Comparison of ENCODE assay signal across 14 cellular contexts in the genomic region with DNA sequence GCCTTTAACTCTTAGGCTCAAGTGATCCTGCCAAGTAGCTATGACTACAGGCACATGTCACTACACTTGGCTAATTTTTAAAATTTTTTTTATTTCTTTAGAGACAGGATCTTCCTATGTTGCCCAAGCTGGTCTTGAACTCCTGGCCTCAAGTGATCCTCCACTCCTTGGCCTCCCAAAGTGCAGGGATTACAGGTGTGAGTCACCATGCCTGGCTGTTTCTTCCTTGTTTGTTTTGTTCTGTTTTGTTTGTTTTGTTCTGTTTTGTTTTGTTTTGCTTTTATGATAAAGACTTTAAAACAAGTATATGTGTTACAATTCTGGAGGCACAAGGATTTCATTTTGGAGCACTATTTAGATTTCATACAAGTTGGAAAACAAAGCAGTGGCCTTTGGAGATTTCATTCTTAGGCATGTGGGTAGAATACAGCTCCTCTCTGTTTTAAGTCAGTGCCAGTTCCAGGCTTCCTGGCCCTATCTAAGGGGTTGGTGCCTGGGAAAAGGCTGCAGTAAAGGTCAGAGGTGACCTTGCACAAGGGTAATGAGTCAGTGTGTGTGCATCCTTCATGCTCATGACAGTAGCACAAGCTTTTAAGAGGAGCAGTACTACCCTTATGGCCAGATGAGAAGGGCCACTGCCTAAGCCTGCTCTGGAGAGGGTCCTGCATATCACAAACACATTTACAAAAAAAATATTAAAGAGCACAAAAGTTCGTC. TPM values are rescaled to one million over a fixed set of nuclear protein-coding genes. Genes with fewer than 3 reads are reported as not detected.
DNase-seq lines count a peak whose midpoint lies in the region; ATAC-seq, FAIRE-seq and TF ChIP-seq lines count a peak whose summit lies in the region.
"Had no signal": no experiment of that assay in that cellular context is flagged by ENCODE, and none has a peak within 500 bp of the region (broad histone marks: within the 10 kb centered on the region; RNA-seq: fewer than 3 reads in every experiment).

No MANE protein-coding gene starts in this region.

- intact Hi-C loops in PC-3 (cut with micrococcal nuclease) = no loop called here
- intact Hi-C loops in endothelial cell of umbilical vein (cut with micrococcal nuclease) = loop anchor here (1.0 kb wide), 1 partner anchor 11 kb away; no protein-coding TSS in a partner anchor

- no CpG with 5 or more reads among the region's 1 CpG for WGBS in neuronal stem cell (ENCODE audit: extremely low coverage in 2 of 2, insufficient read length in 2 of 2, insufficient replicate concordance in 1 of 2), 2 donors

- H3K79me2 ChIP-seq in PC-3 (ENCODE audit: low read length) = no peaks in the 10 kb centered on the region
- no peaks in the 10 kb centered on the region for H3K79me2 ChIP-seq in endothelial cell of umbilical vein (ENCODE audit: control insufficient read depth, insufficient read depth, low read length)

- peak; percentile 99 for FAIRE-seq in H54 (lab: Jason Lieb, UNC)
- no peak for FAIRE-seq in endothelial cell of umbilical vein (lab: Jason Lieb, UNC)
- FAIRE-seq: colon had no signal

- no peak overlapping the region for H3K4me2 ChIP-seq in PC-3 (ENCODE audit: low read length)
- H3K4me2 ChIP-seq in endothelial cell of umbilical vein (ENCODE audit: insufficient read depth, low read length) = no peak overlapping the region
- H3K4me2 ChIP-seq in neuronal stem cell (ENCODE audit: insufficient read depth, low read length, poor library complexity, severe bottlenecking) = no peak overlapping the region

- H3K14ac ChIP-seq in neuronal stem cell (ENCODE audit: low read length) = no peak overlapping the region

- no peaks in the 10 kb centered on the region for H3K36me3 ChIP-seq in PC-3 (ENCODE audit: low read depth, low read length)
- H3K36me3 ChIP-seq in endothelial cell of umbilical vein (ENCODE audit: control insufficient read depth in 2 of 2, extremely low read depth in 1 of 2, insufficient read depth in 2 of 2, low read length in 2 of 2) = no peaks in the 10 kb centered on the region
- no peaks in the 10 kb centered on the region for H3K36me3 ChIP-seq in neuronal stem cell (replicated peaks in 1 of 2; ENCODE audit: control insufficient read depth in 2 of 2, insufficient read depth in 2 of 2, low read length in 2 of 2)
- H3K36me3 ChIP-seq: thyroid gland had no signal

- peak overlapping the region; percentile 3 for H3K18ac ChIP-seq in neuronal stem cell (ENCODE audit: low read length)

- H4K91ac ChIP-seq in neuronal stem cell (ENCODE audit: low read depth, low read length, poor library complexity) = no peak overlapping the region

- H3K9me3 ChIP-seq in PC-3 (ENCODE audit: low read length) (no peaks in the 10 kb centered on the region), endothelial cell of umbilical vein (replicated peaks; ENCODE audit: control insufficient read depth, insufficient read depth, low read length) (no peaks in the 10 kb centered on the region), neuronal stem cell (replicated peaks in 1 of 2; ENCODE audit: control insufficient read depth in 2 of 2, insufficient read depth in 1 of 2, low read depth in 1 of 2, low read length in 2 of 2) (peaks cover 3 to 4% of the 10 kb centered on the region in 2 donors)
- H3K9me3 ChIP-seq: thyroid gland had no signal

- no peak overlapping the region for H3K23ac ChIP-seq in neuronal stem cell (ENCODE audit: low read depth, low read length, poor library complexity)

- dilution Hi-C loops in endothelial cell of umbilical vein (cut with MboI; ENCODE audit: extremely low pct_ligation_motif_present, low sequenced_read_pairs) = no loop called here

- peak; percentile 40 for ATAC-seq in PC-3
- no peak for ATAC-seq in GM21528 (IDR thresholded peaks at IDR 0.05; ENCODE audit: low FRiP score, unreplicated experiment)
- ATAC-seq: CD8-positive, alpha-beta T cell; natural killer cell treated with Interleukin-12 subunit alpha and Interleukin-12 subunit beta and Interleukin-15 and Interleukin-18, amount 100 ng/mL, for 72 hours had no signal

- H4K20me1 ChIP-seq in PC-3 (ENCODE audit: low read length) (no peaks in the 10 kb centered on the region), endothelial cell of umbilical vein (replicated peaks; ENCODE audit: control insufficient read depth, extremely low read depth, insufficient read depth, low read length) (no peaks in the 10 kb centered on the region)

- no peaks in the 10 kb centered on the region for H3K9me2 ChIP-seq in PC-3 (replicated peaks; ENCODE audit: low read length)

- H2AFZ ChIP-seq in PC-3 (ENCODE audit: low read length) (no peak overlapping the region), endothelial cell of umbilical vein (ENCODE audit: low read depth, low read length) (no peak overlapping the region), neuronal stem cell (ENCODE audit: low read length) (peak overlapping the region; percentile 5)

- H3K9ac ChIP-seq in PC-3 (ENCODE audit: low read length) (no peak overlapping the region), endothelial cell of umbilical vein (replicated peaks; ENCODE audit: extremely low read depth, insufficient read depth, low read length) (no peak overlapping the region), neuronal stem cell (ENCODE audit: low read depth, low read length, poor library complexity) (no peak overlapping the region)

- no peaks in the 10 kb centered on the region for H3F3A ChIP-seq in PC-3 (ENCODE audit: low read length, unreplicated experiment)

- no peak overlapping the region for H2BK12ac ChIP-seq in neuronal stem cell (ENCODE audit: low read length)

- BruUV-seq in PC-3 (replicated peaks; lab: Mats Ljungman, UMichigan) (no TSS peak), endothelial cell of umbilical vein (replicated peaks; lab: Mats Ljungman, UMichigan) (no TSS peak)

- POLR2A ChIA-PET in PC-3 (lab: Charles Lee; ENCODE audit: unreplicated experiment) (no interaction called here), endothelial cell of umbilical vein (lab: Charles Lee) (no interaction called here)

- no peak overlapping the region for H3K27ac ChIP-seq in PC-3 (ENCODE audit: low read length)
- no peak overlapping the region for H3K27ac ChIP-seq in endothelial cell of umbilical vein (ENCODE audit: insufficient read depth, low read depth, low read length)
- H3K27ac ChIP-seq in neuronal stem cell (replicated peaks; ENCODE audit: low read length) = peak overlapping the region; percentile 14
- H3K27ac ChIP-seq: thyroid gland had no signal

- H2AK5ac ChIP-seq in neuronal stem cell (ENCODE audit: low read depth, low read length) = no peak overlapping the region

- TF ChIP-seq POLR2A in H54 (IDR thresholded peaks at IDR 0.05; ENCODE audit: low read depth, low read length) (no peak), endothelial cell of umbilical vein (IDR thresholded peaks at IDR 0.05; ENCODE audit: low read depth, low read length) (no peak)

- no peaks in the 10 kb centered on the region for H3K79me1 ChIP-seq in neuronal stem cell (ENCODE audit: low read depth, low read length)

- H3K4me3 ChIP-seq in PC-3 (ENCODE audit: low read length) = no peak overlapping the region
- H3K4me3 ChIP-seq in endothelial cell of umbilical vein (replicated peaks in 1 of 3; ENCODE audit: insufficient read depth in 1 of 3, low read depth in 1 of 3, low read length in 3 of 3) = no peak overlapping the region
- no peak overlapping the region for H3K4me3 ChIP-seq in neuronal stem cell (ENCODE audit: low read length in 2 of 2)
- H3K4me3 ChIP-seq: thyroid gland had no signal

- H3K4ac ChIP-seq in neuronal stem cell (ENCODE audit: low read length) = no peak overlapping the region

- CTCF ChIA-PET in PC-3 (lab: Charles Lee) = no interaction called here
- CTCF ChIA-PET in endothelial cell of umbilical vein (lab: Charles Lee) = interaction anchor here (1.2 kb wide), 2 partner anchors 17 to 22 kb away, joined by 4 to 8 read pairs; partner anchors contain the start of gene FGFBP3

- no peak overlapping the region for H2BK15ac ChIP-seq in neuronal stem cell (ENCODE audit: low read length)

- no peak overlapping the region for H2BK120ac ChIP-seq in neuronal stem cell (ENCODE audit: low read depth, low read length)

- H3K27me3 ChIP-seq in PC-3 (ENCODE audit: low read length) (no peaks in the 10 kb centered on the region), endothelial cell of umbilical vein (ENCODE audit: control insufficient read depth in 2 of 2, insufficient read depth in 2 of 2, low read length in 2 of 2) (no peaks in the 10 kb centered on the region), neuronal stem cell (ENCODE audit: control insufficient read depth in 3 of 3, insufficient read depth in 3 of 3, low read depth in 1 of 3, low read length in 3 of 3) (no peaks in the 10 kb centered on the region)
- H3K27me3 ChIP-seq: thyroid gland had no signal

- H3K4me1 ChIP-seq in PC-3 (ENCODE audit: insufficient read depth, low read length) = no peaks in the 10 kb centered on the region
- peaks cover 19% of the 10 kb centered on the region for H3K4me1 ChIP-seq in endothelial cell of umbilical vein (ENCODE audit: control insufficient read depth, extremely low read depth, insufficient read depth, low read length)
- H3K4me1 ChIP-seq in neuronal stem cell (ENCODE audit: control insufficient read depth in 2 of 2, insufficient read depth in 1 of 2, low read depth in 1 of 2, low read length in 2 of 2) = peaks cover 6 to 23% of the 10 kb centered on the region in 2 donors
- H3K4me1 ChIP-seq: thyroid gland had no signal

- TF ChIP-seq CTCF in PC-3 (conservative IDR thresholded peaks at IDR 0.05; ENCODE audit: low read depth, low read length) = no peak
- TF ChIP-seq CTCF in endothelial cell of umbilical vein (IDR thresholded peaks at IDR 0.05; ENCODE audit: extremely low read depth in 1 of 2, insufficient read depth in 1 of 2, low read depth in 1 of 2, low read length in 2 of 2) = no peak

- H4K8ac ChIP-seq in neuronal stem cell (ENCODE audit: low read depth, low read length) = no peak overlapping the region

- H2BK5ac ChIP-seq in neuronal stem cell (ENCODE audit: low read length) = no peak overlapping the region

- peak; percentile 56 for DNase-seq in H54 (ENCODE audit: insufficient read length, low spot score)
- DNase-seq in PC-3 = peak; percentile 40
- peak; percentile 73 for DNase-seq in endothelial cell of umbilical vein (ENCODE audit: low read depth, low spot score)
- DNase-seq in neuronal stem cell (ENCODE audit: low spot score) = no peak
- no peak for DNase-seq in NCI-H2029 (lab: John Stamatoyannopoulos, UW)
- DNase-seq in Kasumi-1 (lab: John Stamatoyannopoulos, UW) = no peak
- no peak for DNase-seq in activated CD4-positive, alpha-beta T cell treated with anti-CD3 and anti-CD28 coated beads, Interleukin-2, amount 50 U/mL, for 4 hours
- DNase-seq: activated CD4-positive, alpha-beta memory T cell treated with anti-CD3 and anti-CD28 coated beads, Interleukin-2, amount 10 ng/mL, durations not matched to agents 7 days and 5 days; CD8-positive, alpha-beta T cell; NCI-H2081; thyroid gland had no signal

- no peaks in the 10 kb centered on the region for H3K9me1 ChIP-seq in endothelial cell of umbilical vein (replicated peaks; ENCODE audit: control insufficient read depth, extremely low read depth, insufficient read depth, low read length)

RNA-seq across cellular contexts. Expression of gene FGFBP3, which starts 17.8 kb away (rescaled TPM):
- total RNA-seq in PC-3 (2014; rRNA removed) = 0.69 and 1.2 TPM in 2 replicates
- total RNA-seq in endothelial cell of umbilical vein = 0.38 and 0.53 TPM in 2 replicates
- polyA plus RNA-seq in endothelial cell of umbilical vein = 0.11 TPM in 2 replicates
- 0.06 and 0.07 TPM in 2 replicates for polyA plus RNA-seq in endothelial cell of umbilical vein (2011; cell fraction: cytosol; rRNA removed)
- polyA plus RNA-seq in endothelial cell of umbilical vein (2011; cell fraction: nucleus; rRNA removed) = 0.11 TPM in 2 replicates
- polyA plus RNA-seq in endothelial cell of umbilical vein (2012) = 0.25 and 0.36 TPM in 2 replicates
- polyA minus RNA-seq in endothelial cell of umbilical vein = 0.11 TPM in 1 of 2 replicates, not detected in the other
- 0.51 TPM for polyA minus RNA-seq in endothelial cell of umbilical vein (2011; cell fraction: cytosol; rRNA and poly(A)+ RNA removed)
- polyA minus RNA-seq in endothelial cell of umbilical vein (2011; cell fraction: nucleus; rRNA and poly(A)+ RNA removed) = 0.14 TPM in 1 of 2 replicates, not detected in the other
- 428 TPM for polyA plus RNA-seq in neuronal stem cell (2013, experiment 1 of 2)
- polyA plus RNA-seq in neuronal stem cell (2013, experiment 2 of 2) = 429 TPM

RNA-seq across cellular contexts. Expression of gene BTAF1, which starts 32.1 kb away (rescaled TPM):
- 22.9 and 27.6 TPM in 2 replicates for total RNA-seq in PC-3 (2014; rRNA removed)
- 21.3 and 23.1 TPM in 2 replicates for total RNA-seq in endothelial cell of umbilical vein
- 8.5 and 9.9 TPM in 2 replicates for polyA plus RNA-seq in endothelial cell of umbilical vein
- polyA plus RNA-seq in endothelial cell of umbilical vein (2011; cell fraction: cytosol; rRNA removed) = 3.7 and 5.3 TPM in 2 replicates
- 86.0 and 116 TPM in 2 replicates for polyA plus RNA-seq in endothelial cell of umbilical vein (2011; cell fraction: nucleus; rRNA removed)
- 22.3 and 24.7 TPM in 2 replicates for polyA plus RNA-seq in endothelial cell of umbilical vein (2012)
- 33.2 and 40.4 TPM in 2 replicates for polyA minus RNA-seq in endothelial cell of umbilical vein
- 22.3 TPM for polyA minus RNA-seq in endothelial cell of umbilical vein (2011; cell fraction: cytosol; rRNA and poly(A)+ RNA removed)
- polyA minus RNA-seq in endothelial cell of umbilical vein (2011; cell fraction: nucleus; rRNA and poly(A)+ RNA removed) = 60.5 and 86.2 TPM in 2 replicates
- 34.9 TPM for polyA plus RNA-seq in neuronal stem cell (2013, experiment 1 of 2)
- 34.6 TPM for polyA plus RNA-seq in neuronal stem cell (2013, experiment 2 of 2)

Comparison
In these comparisons a context has a peak if more than half of its experiments do, and no peak if none do; other contexts are left out.
1. DNase-seq: peak in H54 (single experiment), PC-3 (single experiment) and endothelial cell of umbilical vein (single experiment); none in neuronal stem cell (single experiment), NCI-H2029 (single experiment), Kasumi-1 (0 of 2) and activated CD4-positive, alpha-beta T cell treated with anti-CD3 and anti-CD28 coated beads, Interleukin-2, amount 50 U/mL, for 4 hours (0 of 2).